ENCODE assay signal across 15 cellular contexts in genomic region chr1:186799689-186800054, GRCh38. TPM values are rescaled to one million over a fixed set of nuclear protein-coding genes. Genes with fewer than 3 reads are reported as not detected.
A peak's percentile ranks its signal among the peaks of the same experiment; 100 is the strongest.
DNase-seq lines count a peak whose midpoint lies in the region; ATAC-seq and TF ChIP-seq lines count a peak whose summit lies in the region.
"Had no signal": no experiment of that assay in that cellular context is flagged by ENCODE, and none has a peak within 500 bp of the region (broad histone marks: within the 10 kb centered on the region; RNA-seq: fewer than 3 reads in every experiment).

No MANE protein-coding gene starts in this region.

- peak; percentile 96 for ATAC-seq in GM19324 (IDR thresholded peaks at IDR 0.05; ENCODE audit: low FRiP score, unreplicated experiment)
- ATAC-seq in HG02571 (IDR thresholded peaks at IDR 0.05; ENCODE audit: unreplicated experiment) = peak; percentile 98
- ATAC-seq in HG03159 (IDR thresholded peaks at IDR 0.05; ENCODE audit: unreplicated experiment) = peak; percentile 97
- no peak for ATAC-seq in Right ventricle myocardium superior (ENCODE audit: poor library complexity)
- ATAC-seq: HepG2, psoas muscle had no signal

- H3K4me1 ChIP-seq in effector memory CD4-positive, alpha-beta T cell (ENCODE audit: control insufficient read depth, insufficient read depth, low read length, poor library complexity, severe bottlenecking) = no peaks in the 10 kb centered on the region
- H3K4me1 ChIP-seq: psoas muscle had no signal

- no peaks in the 10 kb centered on the region for H3K36me3 ChIP-seq in effector memory CD4-positive, alpha-beta T cell (ENCODE audit: control insufficient read depth, insufficient read depth, low read length)

- DNase-seq in GM12864 (ENCODE audit: low read depth) (peak; percentile 55), SW 1271 (lab: John Stamatoyannopoulos, UW) (no peak), NCI-H446 treated with DMSO at 0.1 percent for 48 hours (lab: John Stamatoyannopoulos, UW) (no peak), Right ventricle myocardium superior (no peak)
- DNase-seq in effector memory CD4-positive, alpha-beta T cell = no peak
- DNase-seq: ACHN; activated CD4-positive, alpha-beta T cell treated with anti-CD3 and anti-CD28 coated beads, Interleukin-2, amount 10 ng/mL, durations not matched to agents 7 days and 5 days; midbrain; NCI-H146; psoas muscle; stimulated activated CD4-positive, alpha-beta T cell treated with anti-CD3 and anti-CD28 coated beads, Interleukin-2, amount 100 ng/mL, for 48 hours had no signal

- TF ChIP-seq CTCF in GM12864 (IDR thresholded peaks at IDR 0.05; ENCODE audit: low read depth, low read length, missing control alignments) = no peak

- no peak overlapping the region for H3K27ac ChIP-seq in effector memory CD4-positive, alpha-beta T cell (ENCODE audit: insufficient read depth, low read length, poor library complexity, severe bottlenecking)
- H3K27ac ChIP-seq: psoas muscle had no signal

- no peaks in the 10 kb centered on the region for H3K9me3 ChIP-seq in effector memory CD4-positive, alpha-beta T cell (ENCODE audit: control insufficient read depth, low read length)
- H3K9me3 ChIP-seq: psoas muscle had no signal

- H3K27me3 ChIP-seq in effector memory CD4-positive, alpha-beta T cell (replicated peaks; ENCODE audit: control insufficient read depth, insufficient read depth, low read length, poor library complexity, severe bottlenecking) = no peaks in the 10 kb centered on the region

- no peak overlapping the region for H3K4me3 ChIP-seq in GM12864 (ENCODE audit: low read depth, low read length)
- no peak overlapping the region for H3K4me3 ChIP-seq in effector memory CD4-positive, alpha-beta T cell (ENCODE audit: insufficient read depth, low read depth, low read length, poor library complexity, severe bottlenecking)
- H3K4me3 ChIP-seq: psoas muscle had no signal

- intact Hi-C loops in Right ventricle myocardium superior (cut with DNase I) = loop anchor here (10.0 kb wide), 1 partner anchor 185 kb away; no protein-coding TSS in a partner anchor

RNA-seq across cellular contexts. Expression of gene PLA2G4A, which starts 29.1 kb away (rescaled TPM):
- total RNA-seq in Right ventricle myocardium superior = 2.1 TPM
- total RNA-seq: activated CD4-positive, alpha-beta T cell treated with anti-CD3 and anti-CD28 coated beads, Interleukin-2, amount 10 ng/mL, durations not matched to agents 7 days and 5 days; HepG2 had no signal
